12 cellular contexts compared by ENCODE assay signal in genomic region chr2:164898475-164898874, GRCh38. TPM values are rescaled to one million over a fixed set of nuclear protein-coding genes. Genes with fewer than 3 reads are reported as not detected.
A peak's percentile ranks its signal among the peaks of the same experiment; 100 is the strongest.
DNase-seq lines count a peak whose midpoint lies in the region; ATAC-seq and TF ChIP-seq lines count a peak whose summit lies in the region.
"Had no signal": no experiment of that assay in that cellular context is flagged by ENCODE, and none has a peak within 500 bp of the region (broad histone marks: within the 10 kb centered on the region; RNA-seq: fewer than 3 reads in every experiment).

No MANE protein-coding gene starts in this region.

- H3K79me2 ChIP-seq in SK-N-SH (ENCODE audit: insufficient read depth) = no peaks in the 10 kb centered on the region
- peaks cover 1% of the 10 kb centered on the region for H3K79me2 ChIP-seq in trophoblast cell (ENCODE audit: control insufficient read depth, insufficient read depth, low read length, poor library complexity)

- no peak overlapping the region for H4K91ac ChIP-seq in trophoblast cell (ENCODE audit: low read depth, low read length)

- H3K9me3 Mint-ChIP-seq in osteocyte (ENCODE audit: unreplicated experiment) = peaks cover 12% of the 10 kb centered on the region
- peaks cover 3% of the 10 kb centered on the region for H3K9me3 Mint-ChIP-seq in stimulated activated memory B cell treated with anti-CD40 and anti-IgM and Interleukin-4, amounts not matched to agents 10 μg/mL and 1 μg/mL and 100 μg/mL, for 72 hours

- H2AK5ac ChIP-seq in trophoblast cell (ENCODE audit: low read length) = no peak overlapping the region

- no peak overlapping the region for H3K4me3 ChIP-seq in SK-N-SH (ENCODE audit: low read depth in 2 of 2, low read length in 1 of 2)
- no peak overlapping the region for H3K4me3 ChIP-seq in fibroblast of mammary gland (ENCODE audit: control insufficient read depth, low read depth, low read length)
- no peak overlapping the region for H3K4me3 ChIP-seq in trophoblast cell (ENCODE audit: low read depth, low read length)
- H3K4me3 ChIP-seq: cardiac muscle cell, transverse colon had no signal

- H3F3A ChIP-seq in SK-N-SH (replicated peaks; ENCODE audit: insufficient read depth) = peaks cover 22% of the 10 kb centered on the region

- DNase-seq in ELR (ENCODE audit: low read depth) = peak; percentile 77
- DNase-seq in SK-N-SH = no peak
- peak; percentile 48 for DNase-seq in fibroblast of mammary gland (ENCODE audit: low read depth)
- DNase-seq in trophoblast cell = peak; percentile 87 to 98
- no peak for DNase-seq in osteocyte (ENCODE audit: extremely low spot score, unreplicated experiment)
- DNase-seq in NCI-H446 (lab: John Stamatoyannopoulos, UW) = no peak
- DNase-seq in activated CD4-positive, CD25-positive, alpha-beta regulatory T cell treated with anti-CD3 and anti-CD28 coated beads, Interleukin-2, amount 50 U/mL, for 72 hours = no peak
- DNase-seq: activated CD8-positive, alpha-beta memory T cell treated with anti-CD3 and anti-CD28 coated beads, Interleukin-2, amount 50 U/mL, for 48 hours; NCI-H2081; transverse colon had no signal

- no peak overlapping the region for H2BK120ac ChIP-seq in trophoblast cell (ENCODE audit: insufficient read depth, low read length, poor library complexity)

- no peak overlapping the region for H2BK12ac ChIP-seq in trophoblast cell (ENCODE audit: low read length)

- POLR2A ChIA-PET in SK-N-SH (lab: Yijun Ruan, JAX) = no interaction called here

- no peak for TF ChIP-seq EP300 in SK-N-SH (IDR thresholded peaks at IDR 0.05; ENCODE audit: borderline replicate concordance in 1 of 2, low read depth in 1 of 2, low read length in 1 of 2)

- H3K36me3 Mint-ChIP-seq in osteocyte (ENCODE audit: unreplicated experiment) = no peaks in the 10 kb centered on the region
- H3K36me3 Mint-ChIP-seq in stimulated activated memory B cell treated with anti-CD40 and anti-IgM and Interleukin-4, amounts not matched to agents 10 μg/mL and 1 μg/mL and 100 μg/mL, for 72 hours = no peaks in the 10 kb centered on the region

- no peak overlapping the region for H2BK5ac ChIP-seq in trophoblast cell (ENCODE audit: low read depth, low read length, poor library complexity)

- no peak overlapping the region for H3K4me3 Mint-ChIP-seq in osteocyte (ENCODE audit: unreplicated experiment)
- no peak overlapping the region for H3K4me3 Mint-ChIP-seq in stimulated activated memory B cell treated with anti-CD40 and anti-IgM and Interleukin-4, amounts not matched to agents 10 μg/mL and 1 μg/mL and 100 μg/mL, for 72 hours

- TF ChIP-seq RAD21 in SK-N-SH (IDR thresholded peaks at IDR 0.05; ENCODE audit: low read length) = no peak

- H3K79me1 ChIP-seq in trophoblast cell (ENCODE audit: low read length) = peaks cover 6% of the 10 kb centered on the region

- 58% methylated on average over 3 of the region's 3 CpGs for WGBS in SK-N-SH (ENCODE audit: low lambda C conversion rate)
- WGBS in trophoblast cell (ENCODE audit: extremely low coverage, insufficient coverage, insufficient read length) = no CpG with 5 or more reads among the region's 3 CpGs

- H3K9me3 ChIP-seq in SK-N-SH = no peaks in the 10 kb centered on the region
- H3K9me3 ChIP-seq in trophoblast cell (ENCODE audit: insufficient read depth, low read depth, low read length) = no peaks in the 10 kb centered on the region
- H3K9me3 ChIP-seq: transverse colon had no signal

- no peak overlapping the region for H3K18ac ChIP-seq in trophoblast cell (ENCODE audit: low read length)

- no peak overlapping the region for H3K9ac ChIP-seq in SK-N-SH
- H3K9ac ChIP-seq in trophoblast cell (ENCODE audit: low read length) = no peak overlapping the region

- peaks cover 33% of the 10 kb centered on the region for H3K4me1 Mint-ChIP-seq in osteocyte (ENCODE audit: unreplicated experiment)
- peaks cover 13% of the 10 kb centered on the region for H3K4me1 Mint-ChIP-seq in stimulated activated memory B cell treated with anti-CD40 and anti-IgM and Interleukin-4, amounts not matched to agents 10 μg/mL and 1 μg/mL and 100 μg/mL, for 72 hours

- H3K9me2 ChIP-seq in SK-N-SH = no peaks in the 10 kb centered on the region

- H4K20me1 ChIP-seq in SK-N-SH (ENCODE audit: insufficient read depth) = no peaks in the 10 kb centered on the region

- H3K36me3 ChIP-seq in SK-N-SH (replicated peaks in 1 of 2; ENCODE audit: control insufficient read depth in 1 of 2, insufficient read depth in 2 of 2, low read length in 1 of 2) = no peaks in the 10 kb centered on the region
- no peaks in the 10 kb centered on the region for H3K36me3 ChIP-seq in trophoblast cell (ENCODE audit: control insufficient read depth in 1 of 2, insufficient read depth in 2 of 2, low read length in 2 of 2)
- H3K36me3 ChIP-seq: cardiac muscle cell, transverse colon had no signal

- no peak overlapping the region for H4K12ac ChIP-seq in trophoblast cell (ENCODE audit: low read depth, low read length)

- H2AFZ ChIP-seq in SK-N-SH (ENCODE audit: low read depth) = peak overlapping the region; percentile 64; the same call in 1 of the 2 replicates
- H2AFZ ChIP-seq in trophoblast cell (ENCODE audit: insufficient read depth, low read length, poor library complexity) = no peak overlapping the region

- no peak overlapping the region for H3K4me2 ChIP-seq in SK-N-SH
- no peak overlapping the region for H3K4me2 ChIP-seq in trophoblast cell (ENCODE audit: low read length)

- H3K27ac Mint-ChIP-seq in osteocyte (ENCODE audit: unreplicated experiment) = no peak overlapping the region
- no peak overlapping the region for H3K27ac Mint-ChIP-seq in stimulated activated memory B cell treated with anti-CD40 and anti-IgM and Interleukin-4, amounts not matched to agents 10 μg/mL and 1 μg/mL and 100 μg/mL, for 72 hours

- no peak for TF ChIP-seq CTCF in SK-N-SH (IDR thresholded peaks at IDR 0.05)
- no peak for TF ChIP-seq CTCF in fibroblast of mammary gland (conservative IDR thresholded peaks at IDR 0.05; ENCODE audit: control insufficient read depth, insufficient read depth, low read depth, low read length)
- no peak for TF ChIP-seq CTCF in osteocyte (IDR thresholded peaks at IDR 0.05)

- H3K27me3 ChIP-seq in SK-N-SH (ENCODE audit: insufficient read depth) = no peaks in the 10 kb centered on the region
- no peaks in the 10 kb centered on the region for H3K27me3 ChIP-seq in trophoblast cell (ENCODE audit: insufficient read depth, low read length)
- H3K27me3 ChIP-seq: cardiac muscle cell, transverse colon had no signal

- no peak overlapping the region for H3K27ac ChIP-seq in SK-N-SH (ENCODE audit: low read depth in 2 of 2, low read length in 1 of 2)
- no peak overlapping the region for H3K27ac ChIP-seq in trophoblast cell (ENCODE audit: low read depth, low read length)
- H3K27ac ChIP-seq: cardiac muscle cell, transverse colon had no signal

- no peak overlapping the region for H3K14ac ChIP-seq in trophoblast cell (ENCODE audit: low read length)

- no peak overlapping the region for H3K23ac ChIP-seq in trophoblast cell (ENCODE audit: low read length)

- H3K4me1 ChIP-seq in SK-N-SH (ENCODE audit: control insufficient read depth in 1 of 2, insufficient read depth in 2 of 2, low read depth in 1 of 2, low read length in 1 of 2) (peaks cover 0 to 23% of the 10 kb centered on the region in 2 experiments; a peak in 3 of 4 replicates), trophoblast cell (ENCODE audit: control insufficient read depth in 1 of 2, insufficient read depth in 2 of 2, low read length in 2 of 2) (peaks cover 2 to 3% of the 10 kb centered on the region in 2 experiments)
- H3K4me1 ChIP-seq: transverse colon had no signal

- no peak overlapping the region for H3K4ac ChIP-seq in trophoblast cell (ENCODE audit: low read depth, low read length)

- no peak overlapping the region for H4K8ac ChIP-seq in trophoblast cell (ENCODE audit: low read depth, low read length)

- no peak for ATAC-seq in stimulated activated memory B cell treated with anti-CD40 and anti-IgM and Interleukin-4, amounts not matched to agents 10 μg/mL and 1 μg/mL and 100 μg/mL, for 72 hours

- no peaks in the 10 kb centered on the region for H3K27me3 Mint-ChIP-seq in osteocyte (ENCODE audit: unreplicated experiment)
- no peaks in the 10 kb centered on the region for H3K27me3 Mint-ChIP-seq in stimulated activated memory B cell treated with anti-CD40 and anti-IgM and Interleukin-4, amounts not matched to agents 10 μg/mL and 1 μg/mL and 100 μg/mL, for 72 hours

- CTCF ChIA-PET in SK-N-SH (lab: Yijun Ruan, JAX) = interaction anchor here (1.2 to 2.1 kb wide), 2 partner anchors 18 to 56 kb away, joined by 4 to 7 read pairs; partner anchors contain the start of gene COBLL1

TF ChIP-seq in SK-N-SH, 30 proteins besides CTCF, POLR2A, EP300 and RAD21:
- TF ChIP-seq GABPA (IDR thresholded peaks at IDR 0.05; ENCODE audit: low read depth) (no peak), JUND (IDR thresholded peaks at IDR 0.05) (no peak), RFX5 (IDR thresholded peaks at IDR 0.05; ENCODE audit: low read length) (no peak), FOXM1 (IDR thresholded peaks at IDR 0.05; ENCODE audit: low read depth) (no peak), RCOR1 (IDR thresholded peaks at IDR 0.05; ENCODE audit: low read length) (no peak), TCF12 (IDR thresholded peaks at IDR 0.05) (0 out of 2 replicates have a peak, but pooled peaks have one; percentile 3), GATA2 (CRISPR knock-in tag; IDR thresholded peaks at IDR 0.05) (0 out of 2 replicates have a peak, but pooled peaks have one; percentile 16), SIN3A (IDR thresholded peaks at IDR 0.05; ENCODE audit: borderline replicate concordance, low read depth, low read length) (no peak), FOXJ3 (CRISPR knock-in tag; IDR thresholded peaks at IDR 0.05) (no peak), EZH2phosphoT487 (IDR thresholded peaks at IDR 0.05; ENCODE audit: borderline replicate concordance, low read depth) (no peak), PBX3 (IDR thresholded peaks at IDR 0.05) (no peak)

RNA-seq across cellular contexts. Expression of gene SLC38A11, which starts 56.9 kb away (rescaled TPM):
- not detected in 2 replicates for polyA plus RNA-seq in SK-N-SH (2012; rRNA removed)
- 0.01 and 0.05 TPM in 2 replicates for polyA plus RNA-seq in SK-N-SH (2012; cell fraction: cytosol; rRNA removed)
- 0.05 TPM in 1 of 2 replicates, not detected in the other for polyA plus RNA-seq in SK-N-SH (2012; cell fraction: nucleus; rRNA removed)
- 0.04 and 0.05 TPM in 2 replicates for polyA plus RNA-seq in trophoblast cell (2013)
- total RNA-seq in osteocyte = not detected in 2 replicates
- total RNA-seq: cardiac muscle cell had no signal
- polyA plus RNA-seq: cardiac muscle cell had no signal

RNA-seq across cellular contexts. Expression of gene COBLL1, which starts 56.9 kb away (rescaled TPM):
- 3.1 and 4.9 TPM in 2 replicates for polyA plus RNA-seq in SK-N-SH (2012; rRNA removed)
- 3.3 and 3.7 TPM in 2 replicates for polyA plus RNA-seq in SK-N-SH (2012; cell fraction: cytosol; rRNA removed)
- polyA plus RNA-seq in SK-N-SH (2012; cell fraction: nucleus; rRNA removed) = 3.6 and 5.7 TPM in 2 replicates
- polyA plus RNA-seq in trophoblast cell (2013) = 140 and 143 TPM in 2 replicates
- total RNA-seq in osteocyte = 8.9 and 11.3 TPM in 2 replicates

Comparison
In these comparisons a context has a peak if more than half of its experiments do, and no peak if none do; other contexts are left out.
1. DNase-seq: peak in ELR (single experiment), fibroblast of mammary gland (single experiment) and trophoblast cell (2 of 2); none in SK-N-SH (single experiment), osteocyte (single experiment), NCI-H446 (0 of 2) and activated CD4-positive, CD25-positive, alpha-beta regulatory T cell treated with anti-CD3 and anti-CD28 coated beads, Interleukin-2, amount 50 U/mL, for 72 hours (single experiment).